Comparison of ENCODE assay signal across 8 cellular contexts in the genomic region with DNA sequence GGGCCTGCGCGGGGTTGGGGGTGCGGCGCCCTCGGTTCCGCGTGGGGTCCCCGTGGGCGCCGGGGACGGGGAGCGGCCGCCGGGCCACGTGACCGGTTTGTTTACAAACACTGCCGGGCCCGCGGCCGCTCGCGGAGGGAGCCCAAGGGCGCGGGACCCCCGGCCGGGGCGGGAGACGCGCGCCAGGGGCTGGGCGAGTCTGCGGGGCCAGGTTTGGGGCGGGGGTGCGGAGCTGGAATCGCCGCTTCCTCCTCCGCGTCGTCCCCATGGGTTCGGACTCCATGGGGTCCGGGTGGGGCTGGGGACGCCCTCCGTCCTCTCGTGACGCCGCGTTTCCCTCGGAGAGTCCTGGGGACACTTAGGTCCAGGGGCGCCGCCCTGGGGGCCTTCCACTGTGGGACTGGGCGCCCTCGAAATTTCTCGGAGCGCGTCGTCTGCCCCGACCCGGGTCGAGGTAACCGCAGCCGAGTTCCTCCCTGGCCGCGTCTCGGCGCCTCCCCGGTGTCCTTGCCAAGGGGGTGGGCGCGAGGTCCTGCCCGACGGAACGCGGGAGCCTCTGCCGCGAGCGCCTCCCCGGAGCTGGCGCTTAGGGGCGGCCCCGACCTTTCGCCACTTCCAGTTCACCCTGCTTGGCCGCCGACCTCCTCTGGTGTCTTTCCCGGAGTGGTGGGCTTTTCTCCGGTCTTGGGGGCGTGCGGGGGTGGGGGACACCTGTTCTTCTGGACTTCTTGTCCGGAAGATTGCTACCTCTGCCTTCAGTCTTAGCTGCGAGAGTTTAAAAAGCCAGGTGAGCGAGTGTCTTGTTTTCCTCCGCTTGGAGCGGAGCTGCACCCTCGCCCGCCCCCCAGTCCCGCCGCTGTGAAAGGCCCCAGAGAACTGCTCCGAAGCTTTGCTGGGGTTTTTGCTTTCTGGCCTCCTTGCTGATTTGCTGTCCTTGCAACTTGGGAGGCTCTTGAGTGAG. TPM values are rescaled to one million over a fixed set of nuclear protein-coding genes. Genes with fewer than 3 reads are reported as not detected.
DNase-seq lines count a peak whose midpoint lies in the region; ATAC-seq and TF ChIP-seq lines count a peak whose summit lies in the region.

No MANE protein-coding gene starts in this region.

- H3K9me2 ChIP-seq in GM23338 (ENCODE audit: insufficient read depth) (no peaks in the 10 kb centered on the region), PC-3 (replicated peaks; ENCODE audit: low read length) (no peaks in the 10 kb centered on the region)

- H3K4me1 ChIP-seq in GM23338 (ENCODE audit: insufficient read depth) (peaks cover 23% of the 10 kb centered on the region), PC-3 (ENCODE audit: insufficient read depth, low read length) (peaks cover 21% of the 10 kb centered on the region), sigmoid colon (peaks cover 0 to 69% (median 60%) of the 10 kb centered on the region in 4 donors)

- peak; percentile 16 for ATAC-seq in GM23338
- ATAC-seq in PC-3, result peak; percentile 1; the same call in 1 of the 2 replicates

- H2AFZ ChIP-seq in GM23338 (peak overlapping the region; percentile 97), PC-3 (ENCODE audit: low read length) (peak overlapping the region; percentile 71)

- POLR2A ChIA-PET in PC-3 (lab: Charles Lee; ENCODE audit: unreplicated experiment), result no interaction called here

- H3K9me3 ChIP-seq in PC-3 (ENCODE audit: low read length) (no peaks in the 10 kb centered on the region), sigmoid colon (no peaks in the 10 kb centered on the region)

- no peaks in the 10 kb centered on the region for H3K36me3 ChIP-seq in GM23338 (ENCODE audit: insufficient read depth)
- no peaks in the 10 kb centered on the region for H3K36me3 ChIP-seq in PC-3 (ENCODE audit: low read depth, low read length)
- no peaks in the 10 kb centered on the region for H3K36me3 ChIP-seq in sigmoid colon

- 0% methylated on average over 96 of the region's 96 CpGs for WGBS in sigmoid colon, 2 donors

- H4K20me1 ChIP-seq in GM23338 (replicated peaks; ENCODE audit: insufficient read depth) (no peaks in the 10 kb centered on the region; the same call in 1 of the 2 replicates), PC-3 (ENCODE audit: low read length) (no peaks in the 10 kb centered on the region)

- peaks cover 25% of the 10 kb centered on the region for H3K27me3 ChIP-seq in GM23338 (ENCODE audit: insufficient read depth)
- peaks cover 16% of the 10 kb centered on the region for H3K27me3 ChIP-seq in PC-3 (ENCODE audit: low read length)
- H3K27me3 ChIP-seq in sigmoid colon, result no peaks in the 10 kb centered on the region

- no peak overlapping the region for H3K27ac Mint-ChIP-seq in GM23338

- H3K79me2 ChIP-seq in GM23338 (replicated peaks; ENCODE audit: insufficient read depth) (no peaks in the 10 kb centered on the region), PC-3 (ENCODE audit: low read length) (no peaks in the 10 kb centered on the region)

- intact Hi-C loops in PC-3 (cut with micrococcal nuclease), result no loop called here
- intact Hi-C loops in sigmoid colon (cut with DNase I), result loop anchor here (5.0 kb wide), 3 partner anchors 35 to 285 kb away; a partner anchor contains a TSS

- H3K27ac ChIP-seq in GM23338 (ENCODE audit: low read depth) (no peak overlapping the region), PC-3 (ENCODE audit: low read length) (no peak overlapping the region), sigmoid colon (peak overlapping the region; percentile 93 to 98 (median 96))

- peak overlapping the region; percentile 82 for H3K4me3 Mint-ChIP-seq in GM23338

- BruUV-seq in PC-3 (replicated peaks; lab: Mats Ljungman, UMichigan), result no TSS peak

- TF ChIP-seq EP300 in sigmoid colon (IDR thresholded peaks at IDR 0.05), result no peak

- TF ChIP-seq CTCF in GM23338 (conservative IDR thresholded peaks at IDR 0.05; ENCODE audit: low read depth in 2 of 2) (no peak), PC-3 (conservative IDR thresholded peaks at IDR 0.05; ENCODE audit: low read depth, low read length) (no peak), sigmoid colon (IDR thresholded peaks at IDR 0.05) (no peak)

- no peaks in the 10 kb centered on the region for H3K9me3 Mint-ChIP-seq in GM23338

- H3K4me2 ChIP-seq in GM23338 (peak overlapping the region; percentile 91), PC-3 (ENCODE audit: low read length) (peak overlapping the region; percentile 82)

- peak; percentile 81 for DNase-seq in D341Med (ENCODE audit: low spot score)
- peak; percentile 52 for DNase-seq in GM23338 (ENCODE audit: low spot score)
- DNase-seq in PC-3, result no peak
- DNase-seq in astrocyte of the hippocampus (ENCODE audit: low read depth, low spot score), result peak; percentile 52
- DNase-seq in sigmoid colon, result peak; percentile 79
- DNase-seq in midbrain (lab: John Stamatoyannopoulos, UW), result no peak
- DNase-seq in kidney glomerular epithelial cell (lab: John Stamatoyannopoulos, UW), result no peak

- 0 out of 2 replicates have a peak overlapping the region, but pooled peaks have one; percentile 10 for H3K9ac ChIP-seq in PC-3 (ENCODE audit: low read length)

- H3K36me3 Mint-ChIP-seq in GM23338 (ENCODE audit: low read depth), result no peaks in the 10 kb centered on the region

- peaks cover 10% of the 10 kb centered on the region for H3K27me3 Mint-ChIP-seq in GM23338 (ENCODE audit: insufficient read depth, low read depth, poor library complexity)

- H3F3A ChIP-seq in GM23338 (replicated peaks; ENCODE audit: low read depth), result peaks cover 8% of the 10 kb centered on the region; the same call in 1 of the 2 replicates
- no peaks in the 10 kb centered on the region for H3F3A ChIP-seq in PC-3 (ENCODE audit: low read length, unreplicated experiment)

- peak in 1 of 2 donors; percentile 26 for TF ChIP-seq POLR2A in sigmoid colon (IDR thresholded peaks at IDR 0.05)

- CTCF ChIA-PET in PC-3 (lab: Charles Lee), result no interaction called here

- H3K4me3 ChIP-seq in GM23338 (peak overlapping the region; percentile 83), PC-3 (ENCODE audit: low read length) (peak overlapping the region; percentile 82), iPS-11a (ENCODE audit: low read depth, low read length) (peak overlapping the region; percentile 65), sigmoid colon (peak overlapping the region; percentile 76 to 97 (median 95))

- peaks cover 35% of the 10 kb centered on the region for H3K4me1 Mint-ChIP-seq in GM23338

TF ChIP-seq in GM23338, 12 proteins besides CTCF, POLR2A, EP300 and RAD21 (continues in another document):
- TF ChIP-seq, protein P1, sequence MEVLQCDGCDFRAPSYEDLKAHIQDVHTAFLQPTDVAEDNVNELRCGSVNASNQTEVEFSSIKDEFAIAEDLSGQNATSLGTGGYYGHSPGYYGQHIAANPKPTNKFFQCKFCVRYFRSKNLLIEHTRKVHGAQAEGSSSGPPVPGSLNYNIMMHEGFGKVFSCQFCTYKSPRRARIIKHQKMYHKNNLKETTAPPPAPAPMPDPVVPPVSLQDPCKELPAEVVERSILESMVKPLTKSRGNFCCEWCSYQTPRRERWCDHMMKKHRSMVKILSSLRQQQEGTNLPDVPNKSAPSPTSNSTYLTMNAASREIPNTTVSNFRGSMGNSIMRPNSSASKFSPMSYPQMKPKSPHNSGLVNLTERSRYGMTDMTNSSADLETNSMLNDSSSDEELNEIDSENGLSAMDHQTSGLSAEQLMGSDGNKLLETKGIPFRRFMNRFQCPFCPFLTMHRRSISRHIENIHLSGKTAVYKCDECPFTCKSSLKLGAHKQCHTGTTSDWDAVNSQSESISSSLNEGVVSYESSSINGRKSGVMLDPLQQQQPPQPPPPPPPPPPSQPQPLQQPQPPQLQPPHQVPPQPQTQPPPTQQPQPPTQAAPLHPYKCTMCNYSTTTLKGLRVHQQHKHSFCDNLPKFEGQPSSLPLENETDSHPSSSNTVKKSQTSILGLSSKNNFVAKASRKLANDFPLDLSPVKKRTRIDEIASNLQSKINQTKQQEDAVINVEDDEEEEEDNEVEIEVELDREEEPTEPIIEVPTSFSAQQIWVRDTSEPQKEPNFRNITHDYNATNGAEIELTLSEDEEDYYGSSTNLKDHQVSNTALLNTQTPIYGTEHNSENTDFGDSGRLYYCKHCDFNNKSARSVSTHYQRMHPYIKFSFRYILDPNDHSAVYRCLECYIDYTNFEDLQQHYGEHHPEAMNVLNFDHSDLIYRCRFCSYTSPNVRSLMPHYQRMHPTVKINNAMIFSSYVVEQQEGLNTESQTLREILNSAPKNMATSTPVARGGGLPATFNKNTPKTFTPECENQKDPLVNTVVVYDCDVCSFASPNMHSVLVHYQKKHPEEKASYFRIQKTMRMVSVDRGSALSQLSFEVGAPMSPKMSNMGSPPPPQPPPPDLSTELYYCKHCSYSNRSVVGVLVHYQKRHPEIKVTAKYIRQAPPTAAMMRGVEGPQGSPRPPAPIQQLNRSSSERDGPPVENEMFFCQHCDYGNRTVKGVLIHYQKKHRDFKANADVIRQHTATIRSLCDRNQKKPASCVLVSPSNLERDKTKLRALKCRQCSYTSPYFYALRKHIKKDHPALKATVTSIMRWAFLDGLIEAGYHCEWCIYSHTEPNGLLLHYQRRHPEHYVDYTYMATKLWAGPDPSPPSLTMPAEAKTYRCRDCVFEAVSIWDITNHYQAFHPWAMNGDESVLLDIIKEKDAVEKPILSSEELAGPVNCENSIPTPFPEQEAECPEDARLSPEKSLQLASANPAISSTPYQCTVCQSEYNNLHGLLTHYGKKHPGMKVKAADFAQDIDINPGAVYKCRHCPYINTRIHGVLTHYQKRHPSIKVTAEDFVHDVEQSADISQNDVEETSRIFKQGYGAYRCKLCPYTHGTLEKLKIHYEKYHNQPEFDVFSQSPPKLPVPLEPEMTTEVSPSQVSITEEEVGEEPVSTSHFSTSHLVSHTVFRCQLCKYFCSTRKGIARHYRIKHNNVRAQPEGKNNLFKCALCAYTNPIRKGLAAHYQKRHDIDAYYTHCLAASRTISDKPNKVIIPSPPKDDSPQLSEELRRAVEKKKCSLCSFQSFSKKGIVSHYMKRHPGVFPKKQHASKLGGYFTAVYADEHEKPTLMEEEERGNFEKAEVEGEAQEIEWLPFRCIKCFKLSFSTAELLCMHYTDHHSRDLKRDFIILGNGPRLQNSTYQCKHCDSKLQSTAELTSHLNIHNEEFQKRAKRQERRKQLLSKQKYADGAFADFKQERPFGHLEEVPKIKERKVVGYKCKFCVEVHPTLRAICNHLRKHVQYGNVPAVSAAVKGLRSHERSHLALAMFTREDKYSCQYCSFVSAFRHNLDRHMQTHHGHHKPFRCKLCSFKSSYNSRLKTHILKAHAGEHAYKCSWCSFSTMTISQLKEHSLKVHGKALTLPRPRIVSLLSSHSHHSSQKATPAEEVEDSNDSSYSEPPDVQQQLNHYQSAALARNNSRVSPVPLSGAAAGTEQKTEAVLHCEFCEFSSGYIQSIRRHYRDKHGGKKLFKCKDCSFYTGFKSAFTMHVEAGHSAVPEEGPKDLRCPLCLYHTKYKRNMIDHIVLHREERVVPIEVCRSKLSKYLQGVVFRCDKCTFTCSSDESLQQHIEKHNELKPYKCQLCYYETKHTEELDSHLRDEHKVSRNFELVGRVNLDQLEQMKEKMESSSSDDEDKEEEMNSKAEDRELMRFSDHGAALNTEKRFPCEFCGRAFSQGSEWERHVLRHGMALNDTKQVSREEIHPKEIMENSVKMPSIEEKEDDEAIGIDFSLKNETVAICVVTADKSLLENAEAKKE (CRISPR knock-in tag; IDR thresholded peaks at IDR 0.05), result no peak

RNA-seq across cellular contexts. Expression of a gene that starts 0.8 kb away (rescaled TPM):
- 4.1 and 4.6 TPM in 2 replicates for total RNA-seq in GM23338 (2014; rRNA removed; shearing (Covaris generic))
- polyA plus RNA-seq in GM23338 (2016; fragmentation: Nextera tagmentation; extraction: Ambion mirVana), result 2.1 and 5.2 TPM in 2 replicates
- 0.47 and 1.1 TPM in 2 replicates for total RNA-seq in PC-3 (2014; rRNA removed)
- total RNA-seq in sigmoid colon, result 10 to 100 TPM; 25.8 to 35.7 (median 33.5) TPM
- polyA plus RNA-seq in sigmoid colon, result 10 to 100 TPM; 10.2 to 19.2 (median 15.1) TPM

Comparison
In these comparisons a context has a peak if more than half of its experiments do, and no peak if none do; other contexts are left out.
1. DNase-seq: peak in D341Med (single experiment), GM23338 (single experiment), astrocyte of the hippocampus (single experiment) and sigmoid colon (single experiment); none in PC-3 (single experiment), midbrain (single experiment) and kidney glomerular epithelial cell (single experiment).
2. H3K27ac ChIP-seq: peak in sigmoid colon (4 of 4); none in GM23338 (single experiment) and PC-3 (single experiment).
3. Peak in every context shown above with its lines, with median percentiles within 50 percentile points of each other: H3K4me3 ChIP-seq.